ENCODE assay signal across 33 cellular contexts in genomic region chr15:87748483-87748882, GRCh38.
"Had no signal": no experiment of that assay in that cellular context is flagged by ENCODE, and none has a peak within 500 bp of the region (broad histone marks: within the 10 kb centered on the region; RNA-seq: fewer than 3 reads in every experiment).

No MANE protein-coding gene starts in this region.

- H3K27me3 ChIP-seq: adrenal gland, body of pancreas, brain microvascular endothelial cell, breast epithelium had no signal

- H3K36me3 ChIP-seq: adrenal gland, brain microvascular endothelial cell, breast epithelium had no signal

- FAIRE-seq: astrocyte, TTC549 had no signal

- H3K27ac ChIP-seq: adrenal gland, body of pancreas, brain microvascular endothelial cell, breast epithelium, VCaP had no signal

- H3K9me3 ChIP-seq: adrenal gland, body of pancreas, breast epithelium had no signal

- H3K4me1 ChIP-seq: body of pancreas, breast epithelium had no signal

- H3K4me3 ChIP-seq: adrenal gland, body of pancreas, breast epithelium had no signal

- DNase-seq: activated B cell treated with CpG ODN at 0.5 μM for 24 hours; activated CD4-positive, alpha-beta memory T cell treated with anti-CD3 and anti-CD28 coated beads for 36 hours; activated CD4-positive, alpha-beta T cell treated with anti-CD3 and anti-CD28 coated beads for 4 hours; activated CD4-positive, alpha-beta T cell treated with anti-CD3 and anti-CD28 coated beads, Interleukin-2, amount 10 ng/mL, durations not matched to agents 24 days and 14 days; activated CD4-positive, alpha-beta T cell treated with anti-CD3 and anti-CD28 coated beads, Interleukin-2, amount 50 U/mL, for 1 hour; activated CD4-positive, alpha-beta T cell treated with anti-CD3 and anti-CD28 coated beads, Interleukin-2, amount 50 U/mL, for 4 hours; activated CD4-positive, CD25-positive, alpha-beta regulatory T cell treated with anti-CD3 and anti-CD28 coated beads, Interleukin-2, amount 50 U/mL, for 72 hours; activated CD8-positive, alpha-beta memory T cell treated with anti-CD3 and anti-CD28 coated beads, Interleukin-2, amount 50 U/mL, for 4 hours; activated CD8-positive, alpha-beta T cell treated with anti-CD3 and anti-CD28 coated beads for 36 hours; activated effector memory CD4-positive, alpha-beta T cell treated with anti-CD3 and anti-CD28 coated beads, Interleukin-2, amount 50 U/mL, for 16 hours; activated gamma-delta T cell treated with Interleukin-2 at 50 U/mL for 16 hours; activated naive CD4-positive, alpha-beta T cell; activated naive CD4-positive, alpha-beta T cell treated with anti-CD3 and anti-CD28 coated beads for 36 hours; activated naive CD4-positive, alpha-beta T cell treated with anti-CD3 and anti-CD28 coated beads, Interleukin-2, amount 50 U/mL, for 16 hours; activated naive CD8-positive, alpha-beta T cell treated with anti-CD3 and anti-CD28 coated beads for 36 hours; activated T-cell treated with anti-CD3 and anti-CD28 coated beads for 4 hours; activated T-cell treated with anti-CD3 and anti-CD28 coated beads, Interleukin-2, amount 50 U/mL, for 1 hour; activated T-cell treated with anti-CD3 and anti-CD28 coated beads, Interleukin-2, amount 50 U/mL, for 4 hours; activated T-cell treated with anti-CD3 and anti-CD28 coated beads, Interleukin-2, amount 50 U/mL, for 72 hours; adrenal gland; amniotic stem cell; aorta; body of pancreas; brain microvascular endothelial cell; central memory CD4-positive, alpha-beta T cell; T-helper 2 cell; T-helper 9 cell had no signal

- ATAC-seq: activated CD8-positive, alpha-beta T cell treated with anti-CD3 and anti-CD28 coated beads for 36 hours; activated naive CD4-positive, alpha-beta T cell treated with anti-CD3 and anti-CD28 coated beads, Interleukin-2, amount 50 U/mL, for 72 hours; activated T-cell treated with anti-CD3 and anti-CD28 coated beads, Interleukin-2, amount 50 U/mL, for 4 hours; activated T-cell treated with anti-CD3 and anti-CD28 coated beads, Interleukin-2, amount 50 U/mL, for 72 hours; activated T-helper 17 cell treated with anti-CD3 and anti-CD28 coated beads, Interleukin-2, amount 50 U/mL, for 72 hours; body of pancreas had no signal
